ENCODE assay signal across 14 cellular contexts in genomic region chr5:107607656-107608368, GRCh38.
DNase-seq lines count a peak whose midpoint lies in the region; ATAC-seq, FAIRE-seq and TF ChIP-seq lines count a peak whose summit lies in the region.
"Had no signal": no experiment of that assay in that cellular context is flagged by ENCODE, and none has a peak within 500 bp of the region (broad histone marks: within the 10 kb centered on the region; RNA-seq: fewer than 3 reads in every experiment).

No MANE protein-coding gene starts in this region.

- CTCF ChIA-PET in A673 (lab: Charles Lee), result no interaction called here

- H3K9me1 ChIP-seq in keratinocyte (ENCODE audit: control insufficient read depth, extremely low read depth, insufficient read depth, low read length), result no peaks in the 10 kb centered on the region

- intact Hi-C loops in A673 (cut with micrococcal nuclease; ENCODE audit: unreplicated experiment), result no loop called here

- H3K9me3 ChIP-seq in A673 (ENCODE audit: low read depth, low read length, poor library complexity, severe bottlenecking) (no peaks in the 10 kb centered on the region), keratinocyte (ENCODE audit: control insufficient read depth, low read depth, low read length) (no peaks in the 10 kb centered on the region)
- H3K9me3 ChIP-seq: SJSA1, thyroid gland had no signal

- H4K20me1 ChIP-seq in keratinocyte (ENCODE audit: control insufficient read depth, extremely low read depth, insufficient read depth, low read length), result no peaks in the 10 kb centered on the region

- FAIRE-seq in keratinocyte (lab: Jason Lieb, UNC), result peak; percentile 61
- FAIRE-seq: TTC549 had no signal

- ATAC-seq in GM21381 (IDR thresholded peaks at IDR 0.05; ENCODE audit: unreplicated experiment), result no peak

- POLR2A ChIA-PET in A673 (lab: Charles Lee; ENCODE audit: low non-redundant PET), result no interaction called here

- dilution Hi-C loops in keratinocyte (cut with MboI; ENCODE audit: extremely low pct_ligation_motif_present, low sequenced_read_pairs), result no loop called here

- no peak overlapping the region for H3K4me3 ChIP-seq in A673 (ENCODE audit: low read depth, low read length, poor library complexity, severe bottlenecking)
- no peak overlapping the region for H3K4me3 ChIP-seq in GM12865 (ENCODE audit: low read depth, low read length)
- no peak overlapping the region for H3K4me3 ChIP-seq in keratinocyte (ENCODE audit: control insufficient read depth in 2 of 3, extremely low read depth in 1 of 3, insufficient read depth in 2 of 3, low read depth in 1 of 3, low read length in 3 of 3)
- H3K4me3 ChIP-seq: SJSA1, thyroid gland had no signal

- no TSS peak for BruUV-seq in A673 (replicated peaks; lab: Mats Ljungman, UMichigan)

- no peak overlapping the region for H3K27ac ChIP-seq in A673 (ENCODE audit: low read depth, low read length, poor library complexity, severe bottlenecking)
- no peak overlapping the region for H3K27ac ChIP-seq in keratinocyte (ENCODE audit: control insufficient read depth, insufficient read depth, low read length)
- H3K27ac ChIP-seq: SJSA1, thyroid gland had no signal

- no peak overlapping the region for H3K4me2 ChIP-seq in keratinocyte (ENCODE audit: control insufficient read depth, extremely low read depth, insufficient read depth, low read depth, low read length)

- H3K9ac ChIP-seq in keratinocyte (ENCODE audit: control insufficient read depth, extremely low read depth, insufficient read depth, low read length), result no peak overlapping the region

- no peaks in the 10 kb centered on the region for H3K27me3 ChIP-seq in A673 (replicated peaks; ENCODE audit: insufficient read depth, low read depth, low read length, poor library complexity)
- no peaks in the 10 kb centered on the region for H3K27me3 ChIP-seq in keratinocyte (ENCODE audit: control insufficient read depth, extremely low read depth, insufficient read depth, low read length)
- H3K27me3 ChIP-seq: thyroid gland had no signal

- no peak overlapping the region for H2AFZ ChIP-seq in keratinocyte (ENCODE audit: control insufficient read depth, low read length)

- TF ChIP-seq CTCF in A673 (conservative IDR thresholded peaks at IDR 0.05; ENCODE audit: low read depth, low read length) (0 out of 2 replicates have a peak, but pooled peaks have one; percentile 17), GM12865 (IDR thresholded peaks at IDR 0.05; ENCODE audit: insufficient read depth, low read depth, low read length, missing control alignments) (no peak), keratinocyte (optimal IDR thresholded peaks at IDR 0.05 in 1 of 3, IDR thresholded peaks at IDR 0.05 in 1 of 3, conservative IDR thresholded peaks at IDR 0.05 in 1 of 3; ENCODE audit: extremely low read depth in 1 of 3, insufficient read depth in 2 of 3, low read length in 3 of 3) (peak in 1 of 3 experiments; percentile 14)

- peaks cover 46% of the 10 kb centered on the region for H3K79me2 ChIP-seq in keratinocyte (ENCODE audit: control insufficient read depth, insufficient read depth, low read length)

- H3K36me3 ChIP-seq in A673 (ENCODE audit: insufficient read depth, low read length, poor library complexity, severe bottlenecking), result no peaks in the 10 kb centered on the region
- H3K36me3 ChIP-seq in keratinocyte (ENCODE audit: control insufficient read depth in 2 of 2, extremely low read depth in 1 of 2, insufficient read depth in 2 of 2, low read length in 2 of 2), result no peaks in the 10 kb centered on the region
- H3K36me3 ChIP-seq: SJSA1, thyroid gland had no signal

- H3K4me1 ChIP-seq in A673 (ENCODE audit: insufficient read depth, low read length, poor library complexity, severe bottlenecking), result no peaks in the 10 kb centered on the region
- peaks cover 13% of the 10 kb centered on the region for H3K4me1 ChIP-seq in keratinocyte (ENCODE audit: control insufficient read depth, extremely low read depth, insufficient read depth, low read length)
- H3K4me1 ChIP-seq: SJSA1 had no signal

- DNase-seq in A673 (ENCODE audit: low spot score) (no peak), GM12865 (ENCODE audit: low read depth) (peak; percentile 52), RKO (ENCODE audit: low spot score) (peak; percentile 4), keratinocyte (ENCODE audit: low read depth, low spot score) (no peak), germinal center (ENCODE audit: low spot score) (no peak), NCI-H510A treated with DMSO at 0.1 percent for 48 hours (lab: John Stamatoyannopoulos, UW) (no peak), GM03348 (ENCODE audit: low spot score) (no peak)
- DNase-seq: activated effector memory CD4-positive, alpha-beta T cell treated with anti-CD3 and anti-CD28 coated beads, Interleukin-2, amount 50 U/mL, for 16 hours; DMS79 treated with DMSO at 0.1 percent for 48 hours; NCI-H1105 treated with DMSO at 0.1 percent for 48 hours; thyroid gland had no signal

Comparison
In these comparisons a context has a peak if more than half of its experiments do, and no peak if none do; other contexts are left out.
1. DNase-seq: peak in GM12865 (single experiment) and RKO (single experiment); none in A673 (single experiment), keratinocyte (single experiment), germinal center (single experiment), NCI-H510A treated with DMSO at 0.1 percent for 48 hours (single experiment) and GM03348 (single experiment).